8 cellular contexts compared by ENCODE assay signal in genomic region chr18:46097853-46098615, GRCh38. TPM values are rescaled to one million over a fixed set of nuclear protein-coding genes. Genes with fewer than 3 reads are reported as not detected.
DNase-seq lines count a peak whose midpoint lies in the region; ATAC-seq and TF ChIP-seq lines count a peak whose summit lies in the region.

TSS of gene ATP5F1A (minus strand) at chr18:46098296. CDS start at chr18:46098231, 65 bp downstream.

- DNase-seq in DMS153 treated with DMSO at 0.1 percent for 48 hours (lab: John Stamatoyannopoulos, UW; ENCODE audit: unreplicated experiment) (peak; percentile 51), HuH-7.5 (ENCODE audit: low spot score) (peak; percentile 60), fibroblast of gingiva (ENCODE audit: low read depth) (peak; percentile 80)
- DNase-seq in activated T-cell treated with anti-CD3 and anti-CD28 coated beads, Interleukin-2, amount 50 U/mL, for 72 hours: peak; percentile 88 to 91
- peak; percentile 76 to 89 (median 82) for DNase-seq in naive thymus-derived CD8-positive, alpha-beta T cell
- DNase-seq in stimulated activated naive CD4-positive, alpha-beta T cell (lab: John Stamatoyannopoulos, UW): peak; percentile 72 to 86 (median 82)

- POLR2A ChIA-PET in naive thymus-derived CD8-positive, alpha-beta T cell (lab: Charles Lee): interaction anchor here (1.0 to 1.2 kb wide), 5 partner anchors 9 to 135 kb away, joined by 3 to 5 read pairs (median 4); partner anchors contain the start of gene PSTPIP2

- no peaks in the 10 kb centered on the region for H3K9me3 Mint-ChIP-seq in activated T-cell treated with anti-CD3 and anti-CD28 coated beads, Interleukin-2, amount 50 U/mL, for 72 hours
- no peaks in the 10 kb centered on the region for H3K9me3 Mint-ChIP-seq in naive thymus-derived CD8-positive, alpha-beta T cell

- peak within 1 kb of the TSS; percentile 99 for H3K27ac Mint-ChIP-seq in activated T-cell treated with anti-CD3 and anti-CD28 coated beads, Interleukin-2, amount 50 U/mL, for 72 hours
- peak within 1 kb of the TSS; percentile 94 to 99 (median 99) for H3K27ac Mint-ChIP-seq in naive thymus-derived CD8-positive, alpha-beta T cell

- peaks cover 42% of the 10 kb centered on the region for H3K4me1 Mint-ChIP-seq in activated T-cell treated with anti-CD3 and anti-CD28 coated beads, Interleukin-2, amount 50 U/mL, for 72 hours (ENCODE audit: low read depth)
- H3K4me1 Mint-ChIP-seq in naive thymus-derived CD8-positive, alpha-beta T cell: peaks cover 10 to 48% (median 27%) of the 10 kb centered on the region in 4 donors

- peak within 1 kb of the TSS; percentile 94 to 99 for H3K4me3 Mint-ChIP-seq in activated T-cell treated with anti-CD3 and anti-CD28 coated beads, Interleukin-2, amount 50 U/mL, for 72 hours
- peak within 1 kb of the TSS; percentile 93 to 99 (median 98) for H3K4me3 Mint-ChIP-seq in naive thymus-derived CD8-positive, alpha-beta T cell

- ATAC-seq in GM21526 (IDR thresholded peaks at IDR 0.05; ENCODE audit: low FRiP score, unreplicated experiment): peak; percentile 60
- peak; percentile 92 to 95 for ATAC-seq in activated T-cell treated with anti-CD3 and anti-CD28 coated beads, Interleukin-2, amount 50 U/mL, for 72 hours (replicated peaks in 1 of 2)
- ATAC-seq in naive thymus-derived CD8-positive, alpha-beta T cell: peak; percentile 80 to 86

- H3K27me3 Mint-ChIP-seq in activated T-cell treated with anti-CD3 and anti-CD28 coated beads, Interleukin-2, amount 50 U/mL, for 72 hours (ENCODE audit: low read depth): no peaks in the 10 kb centered on the region
- no peaks in the 10 kb centered on the region for H3K27me3 Mint-ChIP-seq in naive thymus-derived CD8-positive, alpha-beta T cell

- H3K36me3 Mint-ChIP-seq in activated T-cell treated with anti-CD3 and anti-CD28 coated beads, Interleukin-2, amount 50 U/mL, for 72 hours (ENCODE audit: insufficient read depth in 2 of 2): peaks cover 6 to 17% of the 10 kb centered on the region in 2 donors
- peaks cover 0 to 21% (median 7%) of the 10 kb centered on the region in 3 donors for H3K36me3 Mint-ChIP-seq in naive thymus-derived CD8-positive, alpha-beta T cell

TF ChIP-seq in PFSK-1, 5 proteins besides CTCF, POLR2A, EP300 and RAD21:
- TF ChIP-seq FOXP2 (optimal IDR thresholded peaks at IDR 0.05; ENCODE audit: borderline replicate concordance, extremely low read depth, extremely low read length, insufficient read depth): peak; percentile 60
- TF ChIP-seq POLR2AphosphoS5 (IDR thresholded peaks at IDR 0.05; ENCODE audit: low read depth, low read length): peak; percentile 95
- TF ChIP-seq TAF1 (IDR thresholded peaks at IDR 0.05; ENCODE audit: borderline replicate concordance, insufficient read depth, low read length): peak; percentile 89; the same call in 1 of the 2 replicates
- peak; percentile 81; the same call in 1 of the 2 replicates for TF ChIP-seq SIN3A (IDR thresholded peaks at IDR 0.05; ENCODE audit: borderline replicate concordance, insufficient read depth, low read length)
- TF ChIP-seq REST (IDR thresholded peaks at IDR 0.05; ENCODE audit: insufficient read depth in 1 of 2, low read depth in 2 of 2, low read length in 2 of 2): peak in 1 of 2 experiments; percentile 55; a peak in 1 of 4 replicates
TF ChIP-seq in PFSK-1: peak in this region for 5.

RNA-seq across cellular contexts. Expression of gene ATP5F1A, which starts in this region (rescaled TPM):
- polyA plus RNA-seq in PFSK-1 (2012; ENCODE audit: insufficient read length, low read depth): 513 TPM
- total RNA-seq in activated T-cell treated with anti-CD3 and anti-CD28 coated beads, Interleukin-2, amount 50 U/mL, for 72 hours: 100 to 1,000 TPM; 378 to 401 TPM
- 100 to 1,000 TPM; 277 to 284 TPM for total RNA-seq in naive thymus-derived CD8-positive, alpha-beta T cell
- polyA plus RNA-seq in naive thymus-derived CD8-positive, alpha-beta T cell: 100 to 1,000 TPM; 496 to 502 (median 498) TPM

Comparison
In these comparisons a context has a peak if more than half of its experiments do, and no peak if none do; other contexts are left out.
1. Peak in every context shown above with its lines: DNase-seq and ATAC-seq.